In genomic region chr12:27696293-27696652, GRCh38 we compare ENCODE assay signal across 1 cellular context.
TF ChIP-seq lines count a peak whose summit lies in the region.

TSS of gene REP15 (plus strand) at chr12:27696447. CDS start at chr12:27696563, 116 bp downstream.

TF ChIP-seq in HepG2, 621 proteins besides CTCF, POLR2A, EP300 and RAD21 (continued from another document and continues in another):
- 0 out of 2 replicates have a peak, but pooled peaks have one; percentile 46 for TF ChIP-seq ZGPAT (CRISPR knock-in tag; IDR thresholded peaks at IDR 0.05)
- TF ChIP-seq AHR (CRISPR knock-in tag; IDR thresholded peaks at IDR 0.05), result no peak
- TF ChIP-seq AHDC1 (CRISPR knock-in tag; IDR thresholded peaks at IDR 0.05; ENCODE audit: borderline replicate concordance), result peak; percentile 14; the same call in 1 of the 2 replicates
- TF ChIP-seq ZNF674 (CRISPR knock-in tag; IDR thresholded peaks at IDR 0.05; ENCODE audit: low read depth), result no peak
- TF ChIP-seq ZEB1 (IDR thresholded peaks at IDR 0.05; ENCODE audit: insufficient replicate concordance, low read depth), result peak; percentile 34
- 0 out of 2 replicates have a peak, but pooled peaks have one; percentile 28 for TF ChIP-seq NCOA2 (CRISPR knock-in tag; IDR thresholded peaks at IDR 0.05)
- TF ChIP-seq DMTF1 (CRISPR knock-in tag; IDR thresholded peaks at IDR 0.05), result no peak
- TF ChIP-seq ZNF713 (CRISPR knock-in tag; IDR thresholded peaks at IDR 0.05), result no peak
- TF ChIP-seq ZNF296 (CRISPR knock-in tag; conservative IDR thresholded peaks at IDR 0.05), result no peak
- no peak for TF ChIP-seq CHD4 (IDR thresholded peaks at IDR 0.05; ENCODE audit: borderline replicate concordance, low read length)
- TF ChIP-seq JDP2 (CRISPR knock-in tag; IDR thresholded peaks at IDR 0.05; ENCODE audit: borderline replicate concordance), result no peak
- TF ChIP-seq NFATC3 (CRISPR knock-in tag; IDR thresholded peaks at IDR 0.05), result no peak
- TF ChIP-seq ZNF562 (CRISPR knock-in tag; IDR thresholded peaks at IDR 0.05; ENCODE audit: borderline replicate concordance), result no peak
- TF ChIP-seq ZNF44 (CRISPR knock-in tag; IDR thresholded peaks at IDR 0.05), result no peak
- no peak for TF ChIP-seq ZNF367 (CRISPR knock-in tag; IDR thresholded peaks at IDR 0.05; ENCODE audit: borderline replicate concordance)
- TF ChIP-seq THAP7 (CRISPR knock-in tag; IDR thresholded peaks at IDR 0.05), result no peak
- TF ChIP-seq IKZF4 (CRISPR knock-in tag; IDR thresholded peaks at IDR 0.05; ENCODE audit: borderline replicate concordance, low read depth, not compliant biosample characterization), result no peak
- peak; percentile 46; the same call in 1 of the 2 replicates for TF ChIP-seq FOXA1 (IDR thresholded peaks at IDR 0.05)
- no peak for TF ChIP-seq FOXA1 (CRISPR knock-in tag; IDR thresholded peaks at IDR 0.05)
- TF ChIP-seq LCORL (IDR thresholded peaks at IDR 0.05), result no peak
- peak; percentile 48; the same call in 1 of the 2 replicates for TF ChIP-seq LCORL (CRISPR knock-in tag; IDR thresholded peaks at IDR 0.05)
- TF ChIP-seq FOXJ3 (CRISPR knock-in tag; IDR thresholded peaks at IDR 0.05; ENCODE audit: borderline replicate concordance), result peak; percentile 53; the same call in 1 of the 2 replicates
- TF ChIP-seq RFX3 (CRISPR knock-in tag; IDR thresholded peaks at IDR 0.05), result no peak
- no peak for TF ChIP-seq ZNF513 (CRISPR knock-in tag; conservative IDR thresholded peaks at IDR 0.05)
- no peak for TF ChIP-seq ERF (CRISPR knock-in tag; IDR thresholded peaks at IDR 0.05)
- TF ChIP-seq DDIT3 (CRISPR knock-in tag; IDR thresholded peaks at IDR 0.05), result no peak
- no peak for TF ChIP-seq ZFP62 (CRISPR knock-in tag; IDR thresholded peaks at IDR 0.05)
- no peak for TF ChIP-seq KDM5B (CRISPR knock-in tag; IDR thresholded peaks at IDR 0.05; ENCODE audit: borderline replicate concordance)
- no peak for TF ChIP-seq ZBTB4 (CRISPR knock-in tag; IDR thresholded peaks at IDR 0.05; ENCODE audit: borderline replicate concordance)
- 0 out of 2 replicates have a peak, but pooled peaks have one; percentile 31 for TF ChIP-seq HOXA5 (CRISPR knock-in tag; IDR thresholded peaks at IDR 0.05)
- no peak for TF ChIP-seq AKNA (CRISPR knock-in tag; IDR thresholded peaks at IDR 0.05; ENCODE audit: borderline replicate concordance)
- TF ChIP-seq ZNF280B (CRISPR knock-in tag; IDR thresholded peaks at IDR 0.05; ENCODE audit: borderline replicate concordance), result no peak
- no peak for TF ChIP-seq SKI (IDR thresholded peaks at IDR 0.05; ENCODE audit: partially characterized antibody)
- TF ChIP-seq SIN3A (IDR thresholded peaks at IDR 0.05; ENCODE audit: borderline replicate concordance, low read depth, low read length), result no peak
- TF ChIP-seq SP140L (CRISPR knock-in tag; IDR thresholded peaks at IDR 0.05; ENCODE audit: borderline replicate concordance), result no peak
